ENCODE assay signal across 26 cellular contexts in genomic region chr17:34173221-34173620, GRCh38.
DNase-seq lines count a peak whose midpoint lies in the region; ATAC-seq and TF ChIP-seq lines count a peak whose summit lies in the region.
"Had no signal": no experiment of that assay in that cellular context is flagged by ENCODE, and none has a peak within 500 bp of the region (broad histone marks: within the 10 kb centered on the region; RNA-seq: fewer than 3 reads in every experiment).

No MANE protein-coding gene starts in this region.

- no peak overlapping the region for H3K9ac ChIP-seq in adipocyte (ENCODE audit: low read length)

- POLR2A ChIA-PET in BJ (lab: Charles Lee) = interaction anchor here (0.6 kb wide), 1 partner anchor 170 kb away, joined by 3 read pairs; no protein-coding TSS in a partner anchor

- no peaks in the 10 kb centered on the region for H3K27me3 ChIP-seq in BJ (ENCODE audit: control insufficient read depth, insufficient read depth, low read length)
- H3K27me3 ChIP-seq in adipocyte (replicated peaks; ENCODE audit: control insufficient read depth, insufficient read depth, low read length) = no peaks in the 10 kb centered on the region
- H3K27me3 ChIP-seq: neutrophil, upper lobe of right lung had no signal

- peaks cover 28% of the 10 kb centered on the region for H3K4me1 ChIP-seq in adipocyte (ENCODE audit: control insufficient read depth, insufficient read depth, low read length)

- H3K4me3 ChIP-seq in BJ (ENCODE audit: low read depth, low read length) (no peak overlapping the region), adipocyte (ENCODE audit: low read length) (no peak overlapping the region), foreskin fibroblast (ENCODE audit: low read depth in 1 of 2, low read length in 2 of 2) (no peak overlapping the region)
- H3K4me3 ChIP-seq: upper lobe of right lung had no signal

- CTCF ChIA-PET in BJ (lab: Yijun Ruan, JAX) = interaction anchor here (0.9 to 5.1 kb wide), 7 partner anchors 9 to 188 kb away, joined by 3 to 68 read pairs (median 4); partner anchors contain the start of genes CCL1 and CCL13

- no peaks in the 10 kb centered on the region for H3K36me3 ChIP-seq in BJ (ENCODE audit: control insufficient read depth, insufficient read depth, low read length)
- H3K36me3 ChIP-seq in adipocyte (ENCODE audit: control insufficient read depth, insufficient read depth, low read length, severe bottlenecking) = no peaks in the 10 kb centered on the region
- H3K36me3 ChIP-seq: neutrophil, upper lobe of right lung had no signal

- no peak for TF ChIP-seq CTCF in BJ (IDR thresholded peaks at IDR 0.05; ENCODE audit: insufficient read depth, low read depth, low read length)
- TF ChIP-seq CTCF in foreskin fibroblast (IDR thresholded peaks at IDR 0.05; ENCODE audit: low read depth, low read length) = no peak

- peaks cover 5% of the 10 kb centered on the region for H3K9me3 ChIP-seq in adipocyte (ENCODE audit: control insufficient read depth, low read length)
- H3K9me3 ChIP-seq: neutrophil, upper lobe of right lung had no signal

- ATAC-seq in GM21381 (IDR thresholded peaks at IDR 0.05; ENCODE audit: unreplicated experiment) = no peak
- ATAC-seq: activated naive CD8-positive, alpha-beta T cell treated with anti-CD3 and anti-CD28 coated beads, Interleukin-2, amount 50 U/mL, for 24 hours; left ventricle myocardium superior; sciatic nerve; stimulated activated effector memory CD8-positive, alpha-beta T cell treated with anti-CD3 and anti-CD28 coated beads, Interleukin-12 subunit alpha, Interleukin-12 subunit beta, amount 100 ng/mL, for 72 hours; upper lobe of right lung had no signal

- DNase-seq in BJ (ENCODE audit: low read depth) (peak; percentile 27), M059J (ENCODE audit: low read depth) (peak; percentile 58), adipocyte (ENCODE audit: low read depth) (peak; percentile 47), foreskin fibroblast (peak; percentile 35 to 62), HPDE6-E6E7 (ENCODE audit: extremely low spot score) (no peak), activated gamma-delta T cell treated with Interleukin-2 at 50 U/mL for 16 hours (no peak)
- no peak for DNase-seq in activated T-cell treated with anti-CD3 and anti-CD28 coated beads, Interleukin-2, amount 50 U/mL, for 1 hour
- DNase-seq: activated CD4-positive, alpha-beta T cell treated with anti-CD3 and anti-CD28 coated beads for 4 hours; activated gamma-delta T cell; activated naive CD8-positive, alpha-beta T cell treated with anti-CD3 and anti-CD28 coated beads, Interleukin-2, amount 50 U/mL, for 24 hours; activated T-cell treated with anti-CD3 and anti-CD28 coated beads, Interleukin-2, amount 50 U/mL, for 24 hours; CD4-positive, CD25-positive, alpha-beta regulatory T cell; effector CD4-positive, alpha-beta T cell; GOT3; islet precursor cell; left ventricle myocardium superior; NCI-H1436; NCI-H2081 treated with DMSO at 0.1 percent for 48 hours; NCI-H748 treated with DMSO at 0.1 percent for 48 hours; stimulated activated CD4-positive, alpha-beta T cell treated with anti-CD3 and anti-CD28 coated beads, Interleukin-4, amount 100 ng/mL, for 24 hours; substantia nigra; upper lobe of right lung had no signal

Comparison
In these comparisons a context has a peak if more than half of its experiments do, and no peak if none do; other contexts are left out.
1. DNase-seq: peak in BJ (single experiment), M059J (single experiment), adipocyte (single experiment) and foreskin fibroblast (2 of 2); none in HPDE6-E6E7 (single experiment), activated T-cell treated with anti-CD3 and anti-CD28 coated beads, Interleukin-2, amount 50 U/mL, for 1 hour (single experiment) and activated gamma-delta T cell treated with Interleukin-2 at 50 U/mL for 16 hours (single experiment).